ENCODE assay signal across 1 cellular context in the genomic region with DNA sequence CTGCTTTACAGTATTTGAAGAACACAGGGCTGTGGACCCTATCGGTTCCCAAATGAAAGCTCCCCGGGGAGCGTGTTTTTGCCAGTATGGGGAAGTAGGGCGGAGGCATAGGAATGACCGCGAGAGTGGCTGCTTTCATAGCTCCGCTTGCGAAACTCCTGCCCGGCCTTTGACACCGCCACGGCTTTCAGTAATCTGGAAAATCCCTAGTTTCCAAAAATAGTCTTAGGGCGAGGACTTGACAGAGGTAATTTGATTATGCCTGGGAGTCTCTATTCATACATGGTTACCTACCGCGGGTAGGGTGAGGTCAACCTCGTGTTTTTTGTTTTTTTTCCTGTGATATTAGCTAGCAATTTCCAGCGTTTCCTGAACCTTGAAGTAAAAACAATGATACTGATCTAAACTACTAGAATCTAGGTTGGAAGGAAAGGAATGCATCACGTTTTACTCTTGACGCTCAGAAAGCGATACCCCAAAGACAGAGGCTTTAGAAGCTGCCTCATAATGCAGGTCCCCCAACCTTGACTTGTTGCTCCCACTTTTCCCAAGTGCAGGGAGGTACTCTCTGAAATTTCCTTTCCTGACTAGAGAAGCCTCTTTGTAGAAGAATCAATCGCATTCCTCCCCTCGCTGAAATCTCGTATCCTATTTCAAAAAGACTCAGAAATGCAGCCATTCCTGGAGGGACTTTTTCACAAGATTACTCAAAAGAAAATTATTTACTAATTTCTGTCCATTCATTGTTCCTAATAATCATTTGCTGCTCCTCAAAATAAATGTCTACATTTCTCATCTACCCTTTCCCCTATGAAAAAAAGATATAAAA.
TF ChIP-seq lines count a peak whose summit lies in the region.

No MANE protein-coding gene starts in this region.

TF ChIP-seq in SK-N-SH, 30 proteins besides CTCF, POLR2A, EP300 and RAD21 (continued from another document):
- TF ChIP-seq ZBTB33 (IDR thresholded peaks at IDR 0.05; ENCODE audit: borderline replicate concordance, low read depth) = peak; percentile 77
- TF ChIP-seq, protein P1, sequence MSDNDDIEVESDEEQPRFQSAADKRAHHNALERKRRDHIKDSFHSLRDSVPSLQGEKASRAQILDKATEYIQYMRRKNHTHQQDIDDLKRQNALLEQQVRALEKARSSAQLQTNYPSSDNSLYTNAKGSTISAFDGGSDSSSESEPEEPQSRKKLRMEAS (IDR thresholded peaks at IDR 0.05; ENCODE audit: low read depth) = no peak
- TF ChIP-seq RXRA (IDR thresholded peaks at IDR 0.05; ENCODE audit: borderline replicate concordance, low read depth) = 0 out of 2 replicates have a peak, but pooled peaks have one; percentile 41
- TF ChIP-seq RFX5 (IDR thresholded peaks at IDR 0.05; ENCODE audit: low read length) = no peak
- no peak for TF ChIP-seq JUND (IDR thresholded peaks at IDR 0.05)
- TF ChIP-seq, protein P2, sequence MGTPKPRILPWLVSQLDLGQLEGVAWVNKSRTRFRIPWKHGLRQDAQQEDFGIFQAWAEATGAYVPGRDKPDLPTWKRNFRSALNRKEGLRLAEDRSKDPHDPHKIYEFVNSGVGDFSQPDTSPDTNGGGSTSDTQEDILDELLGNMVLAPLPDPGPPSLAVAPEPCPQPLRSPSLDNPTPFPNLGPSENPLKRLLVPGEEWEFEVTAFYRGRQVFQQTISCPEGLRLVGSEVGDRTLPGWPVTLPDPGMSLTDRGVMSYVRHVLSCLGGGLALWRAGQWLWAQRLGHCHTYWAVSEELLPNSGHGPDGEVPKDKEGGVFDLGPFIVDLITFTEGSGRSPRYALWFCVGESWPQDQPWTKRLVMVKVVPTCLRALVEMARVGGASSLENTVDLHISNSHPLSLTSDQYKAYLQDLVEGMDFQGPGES (IDR thresholded peaks at IDR 0.05; ENCODE audit: low read depth, low read length) = no peak
- TF ChIP-seq MXI1 (IDR thresholded peaks at IDR 0.05; ENCODE audit: low read depth, low read length) = no peak
- TF ChIP-seq RCOR1 (IDR thresholded peaks at IDR 0.05; ENCODE audit: low read length) = no peak
- TF ChIP-seq, protein P3, sequence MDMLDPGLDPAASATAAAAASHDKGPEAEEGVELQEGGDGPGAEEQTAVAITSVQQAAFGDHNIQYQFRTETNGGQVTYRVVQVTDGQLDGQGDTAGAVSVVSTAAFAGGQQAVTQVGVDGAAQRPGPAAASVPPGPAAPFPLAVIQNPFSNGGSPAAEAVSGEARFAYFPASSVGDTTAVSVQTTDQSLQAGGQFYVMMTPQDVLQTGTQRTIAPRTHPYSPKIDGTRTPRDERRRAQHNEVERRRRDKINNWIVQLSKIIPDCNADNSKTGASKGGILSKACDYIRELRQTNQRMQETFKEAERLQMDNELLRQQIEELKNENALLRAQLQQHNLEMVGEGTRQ (IDR thresholded peaks at IDR 0.05; ENCODE audit: borderline replicate concordance, low read depth, low read length) = no peak
- no peak for TF ChIP-seq TEAD4 (IDR thresholded peaks at IDR 0.05; ENCODE audit: borderline replicate concordance, insufficient read depth)
- no peak for TF ChIP-seq PBX3 (IDR thresholded peaks at IDR 0.05)
- no peak for TF ChIP-seq REST (IDR thresholded peaks at IDR 0.05; ENCODE audit: low read depth, low read length)
- TF ChIP-seq YY1 (IDR thresholded peaks at IDR 0.05; ENCODE audit: low read depth) = no peak
- no peak for TF ChIP-seq FOXJ3 (CRISPR knock-in tag; IDR thresholded peaks at IDR 0.05)
- TF ChIP-seq POLR2AphosphoS5 (IDR thresholded peaks at IDR 0.05; ENCODE audit: low read depth, low read length) = no peak; the same call in 1 of the 2 replicates
- TF ChIP-seq FOXM1 (IDR thresholded peaks at IDR 0.05; ENCODE audit: low read depth) = no peak
- 0 out of 2 replicates have a peak, but pooled peaks have one; percentile 11 for TF ChIP-seq TAF1 (IDR thresholded peaks at IDR 0.05; ENCODE audit: borderline replicate concordance, low read depth, low read length)
